22 cellular contexts compared by ENCODE assay signal in genomic region chr20:31824125-31824485, GRCh38. TPM values are rescaled to one million over a fixed set of nuclear protein-coding genes. Genes with fewer than 3 reads are reported as not detected.
"Had no signal": no experiment of that assay in that cellular context is flagged by ENCODE, and none has a peak within 500 bp of the region (broad histone marks: within the 10 kb centered on the region; RNA-seq: fewer than 3 reads in every experiment).

No MANE protein-coding gene starts in this region.

- H3K4me1 ChIP-seq: foreskin keratinocyte had no signal

- H3K36me3 Mint-ChIP-seq: activated CD8-positive, alpha-beta memory T cell treated with anti-CD3 and anti-CD28 coated beads, Interleukin-2, amount 10 ng/mL, durations not matched to agents 7 days and 5 days; activated naive CD8-positive, alpha-beta T cell; naive B cell; stimulated activated memory B cell treated with anti-CD40 and anti-IgM and Interleukin-4, amounts not matched to agents 10 μg/mL and 1 μg/mL and 100 μg/mL, for 72 hours had no signal

- H3K9me3 ChIP-seq: heart right ventricle, left lung, mucosa of descending colon, sigmoid colon, spleen, testis, upper lobe of left lung had no signal

- H3K9me3 Mint-ChIP-seq: effector memory CD8-positive, alpha-beta T cell; naive B cell; neural crest cell; stimulated activated memory B cell treated with anti-CD40 and anti-IgM and Interleukin-4, amounts not matched to agents 10 μg/mL and 1 μg/mL and 100 μg/mL, for 72 hours had no signal

- H3K27ac ChIP-seq: cardiac muscle cell, foreskin keratinocyte, heart right ventricle, left lung, sigmoid colon, testis, upper lobe of left lung had no signal

- H3K27me3 ChIP-seq: cardiac muscle cell, foreskin keratinocyte, left lung, sigmoid colon, testis, upper lobe of left lung had no signal

- H3K27ac Mint-ChIP-seq: activated CD8-positive, alpha-beta memory T cell treated with anti-CD3 and anti-CD28 coated beads, Interleukin-2, amount 10 ng/mL, durations not matched to agents 7 days and 5 days; activated naive CD8-positive, alpha-beta T cell; effector memory CD8-positive, alpha-beta T cell; stimulated activated memory B cell treated with anti-CD40 and anti-IgM and Interleukin-4, amounts not matched to agents 10 μg/mL and 1 μg/mL and 100 μg/mL, for 72 hours had no signal

- H3K4me3 ChIP-seq: cardiac muscle cell, heart right ventricle, left lung, mucosa of descending colon, sigmoid colon, testis, upper lobe of left lung had no signal

- H3K27me3 Mint-ChIP-seq: activated CD8-positive, alpha-beta memory T cell treated with anti-CD3 and anti-CD28 coated beads, Interleukin-2, amount 10 ng/mL, durations not matched to agents 7 days and 5 days; activated naive CD8-positive, alpha-beta T cell; effector memory CD8-positive, alpha-beta T cell; stimulated activated memory B cell treated with anti-CD40 and anti-IgM and Interleukin-4, amounts not matched to agents 10 μg/mL and 1 μg/mL and 100 μg/mL, for 72 hours had no signal

- H3K4me3 Mint-ChIP-seq: activated CD8-positive, alpha-beta memory T cell treated with anti-CD3 and anti-CD28 coated beads, Interleukin-2, amount 10 ng/mL, durations not matched to agents 7 days and 5 days; activated naive CD8-positive, alpha-beta T cell; effector memory CD8-positive, alpha-beta T cell; naive B cell; neural crest cell; stimulated activated memory B cell treated with anti-CD40 and anti-IgM and Interleukin-4, amounts not matched to agents 10 μg/mL and 1 μg/mL and 100 μg/mL, for 72 hours had no signal

- H3K36me3 ChIP-seq: cardiac muscle cell, heart right ventricle, left lung, sigmoid colon, spleen, upper lobe of left lung had no signal

- H3K4me1 Mint-ChIP-seq: neural crest cell; stimulated activated memory B cell treated with anti-CD40 and anti-IgM and Interleukin-4, amounts not matched to agents 10 μg/mL and 1 μg/mL and 100 μg/mL, for 72 hours had no signal

- DNase-seq: activated CD4-positive, alpha-beta T cell treated with anti-CD3 and anti-CD28 coated beads, Interleukin-2, amount 50 U/mL, for 48 hours; activated CD8-positive, alpha-beta memory T cell treated with anti-CD3 and anti-CD28 coated beads, Interleukin-2, amount 10 ng/mL, durations not matched to agents 7 days and 5 days; effector memory CD8-positive, alpha-beta T cell; foreskin keratinocyte; heart right ventricle; left lung; mucosa of descending colon; naive B cell; sigmoid colon; spleen; stimulated activated CD4-positive, alpha-beta T cell treated with anti-CD3 and anti-CD28 coated beads, Interleukin-4, amount 100 ng/mL, for 4 hours; T-helper 2 cell; testis; upper lobe of left lung had no signal

RNA-seq across cellular contexts. Expression of gene MYLK2, which starts 4.9 kb away (rescaled TPM):
- total RNA-seq: epithelial cell of proximal tubule, left lung, upper lobe of left lung had no signal

RNA-seq across cellular contexts. Expression of gene FOXS1, which starts 21.3 kb away (rescaled TPM):
- total RNA-seq: activated CD8-positive, alpha-beta memory T cell treated with anti-CD3 and anti-CD28 coated beads, Interleukin-2, amount 10 ng/mL, durations not matched to agents 7 days and 5 days; epithelial cell of proximal tubule; foreskin keratinocyte; neural crest cell; sigmoid colon had no signal

RNA-seq across cellular contexts. Expression of gene DUSP15, which starts 46.2 kb away (rescaled TPM):
- total RNA-seq: activated CD8-positive, alpha-beta memory T cell treated with anti-CD3 and anti-CD28 coated beads, Interleukin-2, amount 10 ng/mL, durations not matched to agents 7 days and 5 days; epithelial cell of proximal tubule; fibroblast of lung; foreskin keratinocyte had no signal

RNA-seq across cellular contexts. Expression of gene TTLL9, which starts 46.3 kb away (rescaled TPM):
- total RNA-seq: activated CD8-positive, alpha-beta memory T cell treated with anti-CD3 and anti-CD28 coated beads, Interleukin-2, amount 10 ng/mL, durations not matched to agents 7 days and 5 days; dermis microvascular lymphatic vessel endothelial cell; epithelial cell of proximal tubule; fibroblast of lung; foreskin keratinocyte; kidney epithelial cell had no signal
